In the genomic region with DNA sequence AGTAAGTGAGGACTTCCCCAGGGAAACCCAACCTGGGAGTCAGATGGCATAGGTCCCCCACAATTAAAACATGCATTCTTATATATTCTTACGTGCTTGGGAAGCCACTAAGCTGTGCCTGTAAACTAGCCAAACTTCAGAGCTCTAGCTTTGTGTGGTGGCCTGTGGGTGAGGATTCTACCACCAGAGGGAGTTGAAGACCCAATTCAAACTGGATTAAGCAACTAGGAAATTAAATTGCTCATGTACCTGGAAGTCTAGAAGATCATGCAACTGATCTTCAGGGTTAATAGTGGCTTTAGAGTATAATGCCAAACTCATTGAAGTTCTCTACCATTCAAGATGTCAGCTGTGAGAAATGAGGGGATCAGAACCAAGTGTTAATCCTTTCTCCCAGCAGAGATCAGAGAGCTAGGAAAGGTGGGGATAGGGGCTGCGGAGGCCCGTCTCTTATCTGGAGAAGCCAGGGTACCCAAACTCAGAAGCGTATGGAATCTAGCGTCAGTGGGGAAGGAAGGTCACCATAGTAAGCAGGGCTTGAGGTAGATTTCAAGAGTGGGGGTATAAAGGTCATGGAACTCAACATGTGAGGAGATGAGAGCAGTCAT, we compare ENCODE assay signal across 8 cellular contexts.
DNase-seq lines count a peak whose midpoint lies in the region; ATAC-seq and TF ChIP-seq lines count a peak whose summit lies in the region.

No MANE protein-coding gene starts in this region.

- TF ChIP-seq RAD21 in Ishikawa (IDR thresholded peaks at IDR 0.05; ENCODE audit: low read depth), result peak; percentile 45

- TF ChIP-seq EP300 in Ishikawa (IDR thresholded peaks at IDR 0.05; ENCODE audit: borderline replicate concordance), result no peak

- intact Hi-C loops in head of caudate nucleus (cut with DNase I), result loop anchor here (10.0 kb wide), 1 partner anchor 116 kb away; no protein-coding TSS in a partner anchor

- DNase-seq in GDM1 (lab: John Stamatoyannopoulos, UW), result peak; percentile 3
- peak in 31 of 42 donors; percentile 10 to 76 (median 45) for DNase-seq in head of caudate nucleus
- DNase-seq in superior temporal gyrus (ENCODE audit: extremely low spot score), result peak; percentile 82
- DNase-seq in GM19238 (ENCODE audit: insufficient read length, low spot score), result no peak

- ATAC-seq in SK-N-SH treated with all-trans-retinoic acid at 6 μM for 48 hours (peak; percentile 89), HG03565 (IDR thresholded peaks at IDR 0.05; ENCODE audit: unreplicated experiment) (no peak), GM21723 (IDR thresholded peaks at IDR 0.05; ENCODE audit: unreplicated experiment) (no peak)

TF ChIP-seq in Ishikawa, 13 proteins besides CTCF, POLR2A, EP300 and RAD21:
- TF ChIP-seq NFIC (IDR thresholded peaks at IDR 0.05) (no peak), REST (IDR thresholded peaks at IDR 0.05; ENCODE audit: low read depth) (no peak), ZBTB7A (IDR thresholded peaks at IDR 0.05; ENCODE audit: low read depth) (no peak), EGR1 (IDR thresholded peaks at IDR 0.05) (no peak), MAX (IDR thresholded peaks at IDR 0.05) (no peak), TEAD4 (IDR thresholded peaks at IDR 0.05) (no peak), CREB1 (IDR thresholded peaks at IDR 0.05; ENCODE audit: low read depth) (no peak), CEBPB (IDR thresholded peaks at IDR 0.05) (no peak), FOXM1 (IDR thresholded peaks at IDR 0.05; ENCODE audit: borderline replicate concordance, low read depth) (no peak), YY1 (IDR thresholded peaks at IDR 0.05; ENCODE audit: low read depth) (no peak), TAF1 (IDR thresholded peaks at IDR 0.05; ENCODE audit: low read depth) (no peak)
- TF ChIP-seq, protein P1, sequence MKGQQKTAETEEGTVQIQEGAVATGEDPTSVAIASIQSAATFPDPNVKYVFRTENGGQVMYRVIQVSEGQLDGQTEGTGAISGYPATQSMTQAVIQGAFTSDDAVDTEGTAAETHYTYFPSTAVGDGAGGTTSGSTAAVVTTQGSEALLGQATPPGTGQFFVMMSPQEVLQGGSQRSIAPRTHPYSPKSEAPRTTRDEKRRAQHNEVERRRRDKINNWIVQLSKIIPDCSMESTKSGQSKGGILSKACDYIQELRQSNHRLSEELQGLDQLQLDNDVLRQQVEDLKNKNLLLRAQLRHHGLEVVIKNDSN (IDR thresholded peaks at IDR 0.05), result no peak

TF ChIP-seq in SK-N-SH treated with all-trans-retinoic acid at 6 μM for 48 hours, 23 proteins besides CTCF, POLR2A, EP300 and RAD21:
- TF ChIP-seq BACH2 (CRISPR knock-in tag; IDR thresholded peaks at IDR 0.05; ENCODE audit: borderline replicate concordance) (no peak), SNAI2 (CRISPR knock-in tag; IDR thresholded peaks at IDR 0.05) (no peak), OSR1 (CRISPR knock-in tag; IDR thresholded peaks at IDR 0.05) (no peak), ZFP30 (CRISPR knock-in tag; IDR thresholded peaks at IDR 0.05) (no peak), ZNF565 (CRISPR knock-in tag; conservative IDR thresholded peaks at IDR 0.05; ENCODE audit: low read depth) (no peak), ARNTL (CRISPR knock-in tag; IDR thresholded peaks at IDR 0.05; ENCODE audit: borderline replicate concordance, low read depth) (no peak), GLIS3 (CRISPR knock-in tag; IDR thresholded peaks at IDR 0.05) (no peak), RARB (CRISPR knock-in tag; IDR thresholded peaks at IDR 0.05) (no peak), ZFP3 (CRISPR knock-in tag; IDR thresholded peaks at IDR 0.05) (no peak), TOX (CRISPR knock-in tag; IDR thresholded peaks at IDR 0.05; ENCODE audit: borderline replicate concordance) (no peak), PPARA (CRISPR knock-in tag; IDR thresholded peaks at IDR 0.05; ENCODE audit: borderline replicate concordance) (no peak), ISL1 (CRISPR knock-in tag; IDR thresholded peaks at IDR 0.05) (no peak), ESRRG (CRISPR knock-in tag; IDR thresholded peaks at IDR 0.05) (no peak), CSDC2 (CRISPR knock-in tag; IDR thresholded peaks at IDR 0.05) (no peak), TCF4 (CRISPR knock-in tag; IDR thresholded peaks at IDR 0.05; ENCODE audit: borderline replicate concordance) (no peak)
- TF ChIP-seq, protein P2, sequence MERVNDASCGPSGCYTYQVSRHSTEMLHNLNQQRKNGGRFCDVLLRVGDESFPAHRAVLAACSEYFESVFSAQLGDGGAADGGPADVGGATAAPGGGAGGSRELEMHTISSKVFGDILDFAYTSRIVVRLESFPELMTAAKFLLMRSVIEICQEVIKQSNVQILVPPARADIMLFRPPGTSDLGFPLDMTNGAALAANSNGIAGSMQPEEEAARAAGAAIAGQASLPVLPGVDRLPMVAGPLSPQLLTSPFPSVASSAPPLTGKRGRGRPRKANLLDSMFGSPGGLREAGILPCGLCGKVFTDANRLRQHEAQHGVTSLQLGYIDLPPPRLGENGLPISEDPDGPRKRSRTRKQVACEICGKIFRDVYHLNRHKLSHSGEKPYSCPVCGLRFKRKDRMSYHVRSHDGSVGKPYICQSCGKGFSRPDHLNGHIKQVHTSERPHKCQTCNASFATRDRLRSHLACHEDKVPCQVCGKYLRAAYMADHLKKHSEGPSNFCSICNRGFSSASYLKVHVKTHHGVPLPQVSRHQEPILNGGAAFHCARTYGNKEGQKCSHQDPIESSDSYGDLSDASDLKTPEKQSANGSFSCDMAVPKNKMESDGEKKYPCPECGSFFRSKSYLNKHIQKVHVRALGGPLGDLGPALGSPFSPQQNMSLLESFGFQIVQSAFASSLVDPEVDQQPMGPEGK (CRISPR knock-in tag; IDR thresholded peaks at IDR 0.05; ENCODE audit: borderline replicate concordance), result no peak
